In the genomic region with DNA sequence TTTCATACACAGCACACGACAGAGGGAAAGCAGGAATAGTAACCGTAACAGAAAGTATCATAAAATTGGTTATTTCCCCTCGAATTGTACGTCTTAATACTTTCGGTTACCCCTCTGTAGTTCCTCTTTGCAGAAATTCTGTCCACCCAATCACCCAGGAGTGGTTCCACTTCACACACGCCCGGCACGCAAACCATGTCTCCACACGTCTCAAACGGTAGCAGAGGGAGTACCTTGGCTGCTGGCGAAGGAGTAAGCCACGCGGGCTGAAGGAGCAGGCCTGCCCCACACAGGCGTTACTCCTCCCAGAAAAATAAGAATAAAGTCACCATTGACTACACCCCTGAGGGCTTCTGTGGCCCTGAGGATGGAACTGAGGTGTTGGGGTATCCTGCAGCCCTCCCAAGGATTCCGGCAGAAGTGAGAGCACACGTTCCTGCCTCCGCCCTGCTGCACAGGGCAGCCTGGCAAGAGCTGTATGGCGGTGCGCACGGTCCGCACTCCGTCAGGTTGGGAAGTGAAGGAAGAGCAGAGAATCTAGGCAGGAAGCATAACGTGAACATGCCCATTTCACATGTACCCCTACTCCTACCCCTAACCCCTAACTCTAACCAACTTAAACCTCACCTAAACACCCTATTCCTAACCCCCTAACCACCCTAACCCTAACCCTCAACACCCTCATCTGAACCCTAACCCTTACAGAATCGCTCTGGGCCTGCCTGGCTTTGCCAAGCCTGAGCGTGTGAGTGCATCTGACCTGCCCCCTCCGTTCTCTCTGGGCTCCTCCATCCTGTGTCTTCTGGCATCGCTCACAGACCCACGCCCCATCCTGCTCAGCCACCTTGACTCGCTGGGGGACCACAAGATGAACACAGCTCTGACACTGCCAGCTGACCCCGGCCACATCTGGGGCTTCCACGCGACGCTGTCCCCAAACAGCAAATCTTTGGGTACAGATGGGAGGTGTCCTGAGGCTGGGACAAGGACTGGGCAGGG, we compare ENCODE assay signal across 14 cellular contexts. TPM values are rescaled to one million over a fixed set of nuclear protein-coding genes. Genes with fewer than 3 reads are reported as not detected.
DNase-seq lines count a peak whose midpoint lies in the region; ATAC-seq and TF ChIP-seq lines count a peak whose summit lies in the region.
"Had no signal": no experiment of that assay in that cellular context is flagged by ENCODE, and none has a peak within 500 bp of the region (broad histone marks: within the 10 kb centered on the region; RNA-seq: fewer than 3 reads in every experiment).

No MANE protein-coding gene starts in this region.

- peaks cover 6 to 9% of the 10 kb centered on the region in 2 donors for H3K4me1 ChIP-seq in naive thymus-derived CD4-positive, alpha-beta T cell (ENCODE audit: control insufficient read depth in 2 of 2, insufficient read depth in 2 of 2, low read length in 2 of 2)

- H3K27ac Mint-ChIP-seq in WTC11: peak overlapping the region; percentile 69
- H3K27ac Mint-ChIP-seq in naive thymus-derived CD4-positive, alpha-beta T cell: peak overlapping the region in 1 of 9 donors; percentile 47
- H3K27ac Mint-ChIP-seq in stimulated activated naive CD8-positive, alpha-beta T cell treated with anti-CD3 and anti-CD28 coated beads, Interleukin-15, amount 100 ng/mL, for 72 hours: no peak overlapping the region
- H3K27ac Mint-ChIP-seq: CD8-positive, alpha-beta T cell; HFFc6 had no signal

- POLR2A ChIA-PET in WTC11 (lab: Charles Lee): no interaction called here
- POLR2A ChIA-PET in naive thymus-derived CD4-positive, alpha-beta T cell (lab: Charles Lee): no interaction called here

- CTCF ChIA-PET in WTC11 (lab: Charles Lee): interaction anchor here (1.2 to 3.7 kb wide), 2 partner anchors 12 to 70 kb away, joined by 3 to 53 read pairs; no protein-coding TSS in a partner anchor
- CTCF ChIA-PET in naive thymus-derived CD4-positive, alpha-beta T cell (lab: Charles Lee): interaction anchor here (3.2 kb wide), 1 partner anchor 70 kb away, joined by 18 read pairs; no protein-coding TSS in a partner anchor

- intact Hi-C loops in naive thymus-derived CD4-positive, alpha-beta T cell (cut with micrococcal nuclease): no loop called here

- H3K27me3 Mint-ChIP-seq in WTC11 (ENCODE audit: low read depth): no peaks in the 10 kb centered on the region
- H3K27me3 Mint-ChIP-seq in naive thymus-derived CD4-positive, alpha-beta T cell: peaks cover 0 to 3% (median 0%) of the 10 kb centered on the region in 5 donors
- H3K27me3 Mint-ChIP-seq in stimulated activated naive CD8-positive, alpha-beta T cell treated with anti-CD3 and anti-CD28 coated beads, Interleukin-15, amount 100 ng/mL, for 72 hours: peaks cover 14% of the 10 kb centered on the region
- H3K27me3 Mint-ChIP-seq: activated naive CD8-positive, alpha-beta T cell treated with anti-CD3 and anti-CD28 coated beads, Interleukin-2, amount 50 U/mL, for 24 hours had no signal

- peaks cover 0 to 10% (median 0%) of the 10 kb centered on the region in 3 experiments for H3K36me3 ChIP-seq in naive thymus-derived CD4-positive, alpha-beta T cell (ENCODE audit: control insufficient read depth in 2 of 3, insufficient read depth in 3 of 3, low read length in 3 of 3)
- H3K36me3 ChIP-seq: thoracic aorta had no signal

- no peaks in the 10 kb centered on the region for H3K9me3 Mint-ChIP-seq in WTC11
- H3K9me3 Mint-ChIP-seq in naive thymus-derived CD4-positive, alpha-beta T cell: peaks cover 0 to 1% (median 0%) of the 10 kb centered on the region in 11 donors
- H3K9me3 Mint-ChIP-seq in stimulated activated naive CD8-positive, alpha-beta T cell treated with anti-CD3 and anti-CD28 coated beads, Interleukin-15, amount 100 ng/mL, for 72 hours: no peaks in the 10 kb centered on the region
- H3K9me3 Mint-ChIP-seq: activated naive CD8-positive, alpha-beta T cell treated with anti-CD3 and anti-CD28 coated beads, Interleukin-2, amount 50 U/mL, for 24 hours; CD8-positive, alpha-beta T cell; HFFc6 had no signal

- no peak for TF ChIP-seq CTCF in GM12865 (IDR thresholded peaks at IDR 0.05; ENCODE audit: insufficient read depth, low read depth, low read length, missing control alignments)
- TF ChIP-seq CTCF in WTC11 (IDR thresholded peaks at IDR 0.05): no peak

- H3K36me3 Mint-ChIP-seq in WTC11: no peaks in the 10 kb centered on the region
- H3K36me3 Mint-ChIP-seq in naive thymus-derived CD4-positive, alpha-beta T cell: peaks cover 0 to 9% (median 0%) of the 10 kb centered on the region in 5 donors

- no peaks in the 10 kb centered on the region for H3K27me3 ChIP-seq in naive thymus-derived CD4-positive, alpha-beta T cell (ENCODE audit: control insufficient read depth in 2 of 2, insufficient read depth in 2 of 2, low read length in 2 of 2)
- H3K27me3 ChIP-seq: esophagus muscularis mucosa had no signal

- no peak overlapping the region for H3K27ac ChIP-seq in naive thymus-derived CD4-positive, alpha-beta T cell (ENCODE audit: low read depth, low read length)
- H3K27ac ChIP-seq: esophagus muscularis mucosa, thoracic aorta had no signal

- H3K4me3 ChIP-seq in GM12865 (ENCODE audit: low read depth, low read length): peak overlapping the region; percentile 19
- H3K4me3 ChIP-seq in naive thymus-derived CD4-positive, alpha-beta T cell (ENCODE audit: low read length): no peak overlapping the region
- H3K4me3 ChIP-seq: esophagus muscularis mucosa, thoracic aorta had no signal

- DNase-seq in GM12865 (ENCODE audit: low read depth): peak; percentile 88
- no peak for DNase-seq in WTC11 (ENCODE audit: low spot score)
- no peak for DNase-seq in naive thymus-derived CD4-positive, alpha-beta T cell
- DNase-seq in NCI-H82 (lab: John Stamatoyannopoulos, UW): no peak
- DNase-seq in NCI-H446 treated with DMSO at 0.1 percent for 48 hours (lab: John Stamatoyannopoulos, UW): no peak
- DNase-seq in stimulated activated naive CD8-positive, alpha-beta T cell treated with anti-CD3 and anti-CD28 coated beads, Interleukin-15, amount 100 ng/mL, for 72 hours: no peak
- DNase-seq: activated naive CD8-positive, alpha-beta T cell treated with anti-CD3 and anti-CD28 coated beads, Interleukin-2, amount 50 U/mL, for 24 hours; CD8-positive, alpha-beta T cell; HFFc6; NCI-H2081 treated with DMSO at 0.1 percent for 48 hours had no signal

- ATAC-seq in GM19467 (IDR thresholded peaks at IDR 0.05; ENCODE audit: unreplicated experiment) (peak; percentile 41), HG03095 (IDR thresholded peaks at IDR 0.05; ENCODE audit: unreplicated experiment) (peak; percentile 63), WTC11 (no peak)
- ATAC-seq in naive thymus-derived CD4-positive, alpha-beta T cell: no peak
- ATAC-seq in stimulated activated naive CD8-positive, alpha-beta T cell treated with anti-CD3 and anti-CD28 coated beads, Interleukin-15, amount 100 ng/mL, for 72 hours: no peak
- ATAC-seq: activated naive CD8-positive, alpha-beta T cell treated with anti-CD3 and anti-CD28 coated beads, Interleukin-2, amount 50 U/mL, for 24 hours; CD8-positive, alpha-beta T cell had no signal

- H3K9me3 ChIP-seq in naive thymus-derived CD4-positive, alpha-beta T cell (ENCODE audit: control insufficient read depth in 2 of 3, low read length in 3 of 3): no peaks in the 10 kb centered on the region
- H3K9me3 ChIP-seq: esophagus muscularis mucosa, thoracic aorta had no signal

- peaks cover 8% of the 10 kb centered on the region for H3K4me1 Mint-ChIP-seq in WTC11
- peaks cover 6 to 25% (median 14%) of the 10 kb centered on the region in 7 donors for H3K4me1 Mint-ChIP-seq in naive thymus-derived CD4-positive, alpha-beta T cell
- peaks cover 34% of the 10 kb centered on the region for H3K4me1 Mint-ChIP-seq in stimulated activated naive CD8-positive, alpha-beta T cell treated with anti-CD3 and anti-CD28 coated beads, Interleukin-15, amount 100 ng/mL, for 72 hours

- H3K4me3 Mint-ChIP-seq in WTC11: no peak overlapping the region
- no peak overlapping the region for H3K4me3 Mint-ChIP-seq in naive thymus-derived CD4-positive, alpha-beta T cell
- H3K4me3 Mint-ChIP-seq in stimulated activated naive CD8-positive, alpha-beta T cell treated with anti-CD3 and anti-CD28 coated beads, Interleukin-15, amount 100 ng/mL, for 72 hours: no peak overlapping the region
- H3K4me3 Mint-ChIP-seq: activated naive CD8-positive, alpha-beta T cell treated with anti-CD3 and anti-CD28 coated beads, Interleukin-2, amount 50 U/mL, for 24 hours; CD8-positive, alpha-beta T cell; HFFc6 had no signal

TF ChIP-seq in WTC11, 78 proteins besides CTCF, POLR2A, EP300 and RAD21 (continues in another document):
- no peak for TF ChIP-seq TEAD1 (CRISPR knock-in tag; IDR thresholded peaks at IDR 0.05)
- TF ChIP-seq, protein P1, sequence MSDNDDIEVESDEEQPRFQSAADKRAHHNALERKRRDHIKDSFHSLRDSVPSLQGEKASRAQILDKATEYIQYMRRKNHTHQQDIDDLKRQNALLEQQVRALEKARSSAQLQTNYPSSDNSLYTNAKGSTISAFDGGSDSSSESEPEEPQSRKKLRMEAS (CRISPR knock-in tag; IDR thresholded peaks at IDR 0.05): no peak
- TF ChIP-seq ZNF232 (CRISPR knock-in tag; IDR thresholded peaks at IDR 0.05): no peak
- no peak for TF ChIP-seq EMX1 (CRISPR knock-in tag; IDR thresholded peaks at IDR 0.05)
- TF ChIP-seq ZNF416 (CRISPR knock-in tag; IDR thresholded peaks at IDR 0.05): no peak
- TF ChIP-seq ZSCAN18 (CRISPR knock-in tag; IDR thresholded peaks at IDR 0.05): no peak
- TF ChIP-seq JAZF1 (CRISPR knock-in tag; IDR thresholded peaks at IDR 0.05): no peak

RNA-seq across cellular contexts. Expression of gene GPR146, which starts 18.2 kb away (rescaled TPM):
- total RNA-seq in WTC11 (2021): 0.87 to 1.1 TPM (median 0.92 TPM) in 3 replicates
- total RNA-seq in naive thymus-derived CD4-positive, alpha-beta T cell: 10 to 100 TPM; 10.1 to 26.5 (median 15.9) TPM
- 10 to 100 TPM; 13.5 to 16.9 TPM for polyA plus RNA-seq in naive thymus-derived CD4-positive, alpha-beta T cell

RNA-seq across cellular contexts. Expression of gene GPER1, which starts 25.3 kb away (rescaled TPM):
- total RNA-seq in WTC11 (2021): 0.28 to 0.87 TPM (median 0.41 TPM) in 3 replicates
- 1 to 10 TPM in 1 of 5 experiments, under 1 TPM in 1, not detected in 3; 0.13 to 1.3 TPM for total RNA-seq in naive thymus-derived CD4-positive, alpha-beta T cell
- polyA plus RNA-seq in naive thymus-derived CD4-positive, alpha-beta T cell: under 1 TPM; 0.21 to 0.47 TPM

Comparison
In these comparisons a context has a peak if more than half of its experiments do, and no peak if none do; other contexts are left out.
1. ATAC-seq: peak in GM19467 (single experiment) and HG03095 (single experiment); none in WTC11 (single experiment), naive thymus-derived CD4-positive, alpha-beta T cell (single experiment) and stimulated activated naive CD8-positive, alpha-beta T cell treated with anti-CD3 and anti-CD28 coated beads, Interleukin-15, amount 100 ng/mL, for 72 hours (single experiment).